Comparison of ENCODE assay signal across 8 cellular contexts in the genomic region with DNA sequence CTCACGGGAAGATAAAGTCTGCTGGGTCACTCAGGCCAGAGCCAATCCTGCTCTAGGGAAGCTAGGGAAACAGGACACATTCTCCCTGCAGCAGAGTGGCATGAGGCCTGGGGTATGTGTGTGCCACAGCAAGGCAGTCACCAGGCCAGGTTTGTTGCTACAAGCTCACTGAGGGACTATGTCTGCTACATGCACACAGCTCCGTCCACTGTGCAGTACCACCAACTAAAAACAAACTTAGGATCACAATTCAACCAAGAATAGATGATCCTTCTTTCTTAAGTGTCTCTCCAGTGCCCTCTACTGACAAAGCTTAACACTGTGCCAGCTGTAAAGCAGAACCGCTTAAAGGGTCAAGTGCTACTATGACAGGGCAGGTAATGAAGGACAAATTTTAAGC.
DNase-seq lines count a peak whose midpoint lies in the region; ATAC-seq and TF ChIP-seq lines count a peak whose summit lies in the region.

No MANE protein-coding gene starts in this region.

- TF ChIP-seq CTCF in GM12865 (IDR thresholded peaks at IDR 0.05; ENCODE audit: insufficient read depth, low read depth, low read length, missing control alignments) = peak; percentile 65
- peak; percentile 81 for TF ChIP-seq CTCF in LNCAP (IDR thresholded peaks at IDR 0.05)
- peak; percentile 57 for TF ChIP-seq CTCF in fibroblast of the aortic adventitia (IDR thresholded peaks at IDR 0.05; ENCODE audit: insufficient read depth, low read length)

- no peak overlapping the region for H3K4me3 ChIP-seq in GM12865 (ENCODE audit: low read depth, low read length)
- H3K4me3 ChIP-seq in fibroblast of the aortic adventitia (ENCODE audit: low read depth, low read length) = no peak overlapping the region

- DNase-seq in GM12865 (ENCODE audit: low read depth) (peak; percentile 66), fibroblast of the aortic adventitia (ENCODE audit: low read depth) (peak; percentile 63), NCI-H1105 (lab: John Stamatoyannopoulos, UW) (no peak), NCI-H2029 (lab: John Stamatoyannopoulos, UW) (no peak)
- DNase-seq in activated CD4-positive, alpha-beta T cell treated with anti-CD3 and anti-CD28 coated beads for 4 hours = peak; percentile 10 to 35
- DNase-seq in stimulated activated naive B cell treated with anti-CD40 and anti-IgM and Interleukin-4, amounts not matched to agents 10 μg/mL and 1 μg/mL and 100 μg/mL, for 72 hours = peak; percentile 3

- no peak overlapping the region for H3K4me3 Mint-ChIP-seq in stimulated activated naive B cell treated with anti-CD40 and anti-IgM and Interleukin-4, amounts not matched to agents 10 μg/mL and 1 μg/mL and 100 μg/mL, for 72 hours

- no peaks in the 10 kb centered on the region for H3K27me3 Mint-ChIP-seq in stimulated activated naive B cell treated with anti-CD40 and anti-IgM and Interleukin-4, amounts not matched to agents 10 μg/mL and 1 μg/mL and 100 μg/mL, for 72 hours

- no peaks in the 10 kb centered on the region for H3K4me1 Mint-ChIP-seq in stimulated activated naive B cell treated with anti-CD40 and anti-IgM and Interleukin-4, amounts not matched to agents 10 μg/mL and 1 μg/mL and 100 μg/mL, for 72 hours

- no peaks in the 10 kb centered on the region for H3K36me3 Mint-ChIP-seq in stimulated activated naive B cell treated with anti-CD40 and anti-IgM and Interleukin-4, amounts not matched to agents 10 μg/mL and 1 μg/mL and 100 μg/mL, for 72 hours

- ATAC-seq in GM21723 (IDR thresholded peaks at IDR 0.05; ENCODE audit: unreplicated experiment) = peak; percentile 94
- ATAC-seq in stimulated activated naive B cell treated with anti-CD40 and anti-IgM and Interleukin-4, amounts not matched to agents 10 μg/mL and 1 μg/mL and 100 μg/mL, for 72 hours (replicated peaks) = peak; percentile 83 to 92

- H3K9me3 Mint-ChIP-seq in stimulated activated naive B cell treated with anti-CD40 and anti-IgM and Interleukin-4, amounts not matched to agents 10 μg/mL and 1 μg/mL and 100 μg/mL, for 72 hours = peaks cover 0 to 2% of the 10 kb centered on the region in 2 donors

- no peak overlapping the region for H3K27ac Mint-ChIP-seq in stimulated activated naive B cell treated with anti-CD40 and anti-IgM and Interleukin-4, amounts not matched to agents 10 μg/mL and 1 μg/mL and 100 μg/mL, for 72 hours

Comparison
In these comparisons a context has a peak if more than half of its experiments do, and no peak if none do; other contexts are left out.
1. DNase-seq: peak in GM12865 (single experiment), activated CD4-positive, alpha-beta T cell treated with anti-CD3 and anti-CD28 coated beads for 4 hours (2 of 2), fibroblast of the aortic adventitia (single experiment) and stimulated activated naive B cell treated with anti-CD40 and anti-IgM and Interleukin-4, amounts not matched to agents 10 μg/mL and 1 μg/mL and 100 μg/mL, for 72 hours (single experiment); none in NCI-H1105 (single experiment) and NCI-H2029 (single experiment).
2. Peak in every context shown above with its lines, with median percentiles within 50 percentile points of each other: CTCF ChIP-seq.